In the genomic region with DNA sequence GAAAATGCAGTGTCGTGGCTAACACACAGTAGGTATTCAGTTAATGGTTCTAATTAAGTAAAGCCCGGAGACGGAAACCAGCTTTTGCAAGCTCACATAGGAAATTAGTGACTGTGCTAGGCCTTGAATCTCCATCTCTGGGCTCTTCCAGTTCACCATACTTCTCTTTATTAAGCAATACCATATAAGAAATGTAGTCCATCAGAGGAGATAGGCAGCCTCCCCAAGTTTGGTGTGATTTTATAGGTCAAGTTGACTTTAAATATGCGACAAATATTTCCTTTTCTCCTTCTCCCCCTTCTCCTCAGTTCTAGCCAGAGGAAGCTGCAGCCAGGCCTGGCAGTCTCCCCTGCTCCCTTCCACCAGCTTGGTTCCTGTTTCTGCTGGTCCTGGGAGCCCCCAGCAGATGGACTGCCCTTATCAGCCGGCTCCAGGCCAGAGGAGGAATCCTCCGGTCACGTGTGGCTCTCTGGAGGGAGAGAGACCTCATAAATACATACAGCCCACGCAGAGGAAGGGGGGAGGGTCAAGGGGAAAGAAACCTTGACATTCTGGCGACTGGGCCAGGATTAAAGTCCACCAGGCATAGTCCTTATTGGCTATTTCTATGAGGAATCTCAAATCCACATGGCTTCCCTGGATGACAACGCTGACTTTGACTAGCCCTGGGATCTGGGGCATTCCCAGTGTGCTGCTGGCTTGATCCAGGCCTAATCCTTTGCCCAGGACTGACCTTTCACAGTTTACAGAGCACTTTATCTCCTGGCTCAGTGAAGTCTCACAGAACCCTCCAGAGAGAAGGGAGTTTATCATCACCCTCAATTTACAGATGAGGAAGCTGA, we compare ENCODE assay signal across 13 cellular contexts.
DNase-seq lines count a peak whose midpoint lies in the region; ATAC-seq and TF ChIP-seq lines count a peak whose summit lies in the region.
"Had no signal": no experiment of that assay in that cellular context is flagged by ENCODE, and none has a peak within 500 bp of the region (broad histone marks: within the 10 kb centered on the region; RNA-seq: fewer than 3 reads in every experiment).

No MANE protein-coding gene starts in this region.

- H3K9me3 ChIP-seq in endodermal cell (ENCODE audit: control insufficient read depth, low read length) (no peaks in the 10 kb centered on the region), upper lobe of right lung (no peaks in the 10 kb centered on the region)

- peaks cover 20% of the 10 kb centered on the region for H3K27me3 Mint-ChIP-seq in endodermal cell (ENCODE audit: insufficient read depth)

- H3K36me3 Mint-ChIP-seq in endodermal cell (ENCODE audit: low read depth): no peaks in the 10 kb centered on the region

- H3K4me1 ChIP-seq in endodermal cell (ENCODE audit: control insufficient read depth, insufficient read depth, low read length) (peaks cover 23% of the 10 kb centered on the region), upper lobe of right lung (peaks cover 74% of the 10 kb centered on the region)

- DNase-seq in SIG-M5 treated with dmso at 0.1 percent for 504 hours (lab: John Stamatoyannopoulos, UW; ENCODE audit: unreplicated experiment): peak; percentile 33
- no peak for DNase-seq in SIG-M5 (lab: John Stamatoyannopoulos, UW)
- peak; percentile 65 for DNase-seq in endodermal cell
- DNase-seq in mucosa of gallbladder (ENCODE audit: low spot score): peak; percentile 51
- peak; percentile 69 for DNase-seq in upper lobe of right lung
- no peak for DNase-seq in stimulated activated naive CD4-positive, alpha-beta T cell (lab: John Stamatoyannopoulos, UW)
- DNase-seq: 8988T; activated T-cell treated with anti-CD3 and anti-CD28 coated beads for 4 hours; effector CD8-positive, alpha-beta T cell; HFFc6 had no signal

- H3K9ac ChIP-seq in endodermal cell (ENCODE audit: extremely low read depth, low read length, poor library complexity, severe bottlenecking): no peak overlapping the region
- H3K9ac ChIP-seq: KMS-11 had no signal

- H3K4me3 ChIP-seq in endodermal cell (ENCODE audit: low read length): peak overlapping the region; percentile 1
- no peak overlapping the region for H3K4me3 ChIP-seq in upper lobe of right lung

- peaks cover 50% of the 10 kb centered on the region for H3K4me1 Mint-ChIP-seq in endodermal cell

- H3K36me3 ChIP-seq in endodermal cell (ENCODE audit: control insufficient read depth, insufficient read depth, low read length) (no peaks in the 10 kb centered on the region), upper lobe of right lung (no peaks in the 10 kb centered on the region)

- no peaks in the 10 kb centered on the region for H3K9me3 Mint-ChIP-seq in endodermal cell
- H3K9me3 Mint-ChIP-seq: HFFc6 had no signal

- H3K27ac ChIP-seq in endodermal cell (ENCODE audit: low read depth, low read length) (no peak overlapping the region), upper lobe of right lung (peak overlapping the region; percentile 49)
- H3K27ac ChIP-seq: KMS-11 had no signal

- intact Hi-C loops in upper lobe of right lung (cut with DNase I): no loop called here

- ATAC-seq in upper lobe of right lung (no peak), HG03025 (IDR thresholded peaks at IDR 0.05; ENCODE audit: low FRiP score, unreplicated experiment) (no peak), HG03175 (IDR thresholded peaks at IDR 0.05; ENCODE audit: unreplicated experiment) (no peak)

- 78 to 79% methylated on average over 7 to 10 of the region's 10 CpGs for WGBS in endodermal cell (ENCODE audit: insufficient coverage in 1 of 2, insufficient read length in 1 of 2), 2 experiments

- no peak overlapping the region for H3K4me3 Mint-ChIP-seq in endodermal cell
- H3K4me3 Mint-ChIP-seq: HFFc6 had no signal

- H3K27ac Mint-ChIP-seq in endodermal cell: peak overlapping the region; percentile 35
- H3K27ac Mint-ChIP-seq: HFFc6 had no signal

- peaks cover 32% of the 10 kb centered on the region for H3K27me3 ChIP-seq in endodermal cell (ENCODE audit: control insufficient read depth, insufficient read depth, low read length, poor library complexity, severe bottlenecking)
- no peaks in the 10 kb centered on the region for H3K27me3 ChIP-seq in upper lobe of right lung

- TF ChIP-seq CTCF in endodermal cell (conservative IDR thresholded peaks at IDR 0.05) (peak; percentile 22), upper lobe of right lung (IDR thresholded peaks at IDR 0.05) (no peak)

Comparison
In these comparisons a context has a peak if more than half of its experiments do, and no peak if none do; other contexts are left out.
1. DNase-seq: peak in SIG-M5 treated with dmso at 0.1 percent for 504 hours (single experiment), endodermal cell (single experiment), mucosa of gallbladder (single experiment) and upper lobe of right lung (single experiment); none in SIG-M5 (single experiment) and stimulated activated naive CD4-positive, alpha-beta T cell (0 of 6).